8 cellular contexts compared by ENCODE assay signal in the genomic region with DNA sequence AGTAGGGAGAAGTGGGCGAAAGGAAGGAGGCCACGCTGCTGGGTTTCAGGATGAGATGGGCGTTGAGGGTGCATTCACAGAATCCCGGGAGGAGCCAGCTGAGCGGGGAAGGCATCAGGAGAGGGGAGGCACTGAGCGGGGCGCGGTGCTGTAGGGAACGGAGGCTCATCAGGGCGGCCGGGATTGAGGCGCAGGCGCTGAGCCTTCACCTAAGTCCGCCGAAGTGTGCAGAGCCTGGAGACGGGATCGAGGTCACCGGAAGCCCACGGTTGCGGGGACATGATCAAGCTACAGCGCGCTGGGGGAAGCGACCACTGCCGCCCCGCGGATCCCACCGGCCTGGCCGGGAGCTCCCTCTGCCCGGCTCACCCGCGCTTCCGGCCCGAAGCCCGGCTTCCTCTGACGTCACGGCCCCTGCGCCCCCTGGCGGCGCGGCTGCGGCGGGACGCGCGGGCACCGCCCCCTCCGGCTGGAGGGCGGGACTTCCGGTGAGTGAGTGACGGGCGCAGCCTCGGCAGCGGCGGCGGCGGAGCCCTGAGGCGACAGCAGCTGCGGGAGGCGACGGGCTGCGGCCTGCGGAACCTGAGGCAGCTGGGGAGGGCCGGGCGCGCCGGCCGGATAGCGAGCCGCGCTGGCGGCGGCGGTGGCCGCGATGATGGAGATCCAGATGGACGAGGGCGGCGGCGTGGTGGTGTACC. TPM values are rescaled to one million over a fixed set of nuclear protein-coding genes. Genes with fewer than 3 reads are reported as not detected.
DNase-seq lines count a peak whose midpoint lies in the region; ATAC-seq and TF ChIP-seq lines count a peak whose summit lies in the region.

A gene with protein sequence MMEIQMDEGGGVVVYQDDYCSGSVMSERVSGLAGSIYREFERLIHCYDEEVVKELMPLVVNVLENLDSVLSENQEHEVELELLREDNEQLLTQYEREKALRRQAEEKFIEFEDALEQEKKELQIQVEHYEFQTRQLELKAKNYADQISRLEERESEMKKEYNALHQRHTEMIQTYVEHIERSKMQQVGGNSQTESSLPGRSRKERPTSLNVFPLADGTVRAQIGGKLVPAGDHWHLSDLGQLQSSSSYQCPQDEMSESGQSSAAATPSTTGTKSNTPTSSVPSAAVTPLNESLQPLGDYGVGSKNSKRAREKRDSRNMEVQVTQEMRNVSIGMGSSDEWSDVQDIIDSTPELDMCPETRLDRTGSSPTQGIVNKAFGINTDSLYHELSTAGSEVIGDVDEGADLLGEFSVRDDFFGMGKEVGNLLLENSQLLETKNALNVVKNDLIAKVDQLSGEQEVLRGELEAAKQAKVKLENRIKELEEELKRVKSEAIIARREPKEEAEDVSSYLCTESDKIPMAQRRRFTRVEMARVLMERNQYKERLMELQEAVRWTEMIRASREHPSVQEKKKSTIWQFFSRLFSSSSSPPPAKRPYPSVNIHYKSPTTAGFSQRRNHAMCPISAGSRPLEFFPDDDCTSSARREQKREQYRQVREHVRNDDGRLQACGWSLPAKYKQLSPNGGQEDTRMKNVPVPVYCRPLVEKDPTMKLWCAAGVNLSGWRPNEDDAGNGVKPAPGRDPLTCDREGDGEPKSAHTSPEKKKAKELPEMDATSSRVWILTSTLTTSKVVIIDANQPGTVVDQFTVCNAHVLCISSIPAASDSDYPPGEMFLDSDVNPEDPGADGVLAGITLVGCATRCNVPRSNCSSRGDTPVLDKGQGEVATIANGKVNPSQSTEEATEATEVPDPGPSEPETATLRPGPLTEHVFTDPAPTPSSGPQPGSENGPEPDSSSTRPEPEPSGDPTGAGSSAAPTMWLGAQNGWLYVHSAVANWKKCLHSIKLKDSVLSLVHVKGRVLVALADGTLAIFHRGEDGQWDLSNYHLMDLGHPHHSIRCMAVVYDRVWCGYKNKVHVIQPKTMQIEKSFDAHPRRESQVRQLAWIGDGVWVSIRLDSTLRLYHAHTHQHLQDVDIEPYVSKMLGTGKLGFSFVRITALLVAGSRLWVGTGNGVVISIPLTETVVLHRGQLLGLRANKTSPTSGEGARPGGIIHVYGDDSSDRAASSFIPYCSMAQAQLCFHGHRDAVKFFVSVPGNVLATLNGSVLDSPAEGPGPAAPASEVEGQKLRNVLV (N-terminal part only) (plus strand): TSS at position 508 of the 698 bp plus-strand sequence. CDS start 145 bp downstream, at position 653.

- 0 to 1% (median 0%) methylated on average over 18 to 79 of the region's 79 CpGs for WGBS in heart left ventricle, 4 donors
- WGBS in upper lobe of left lung, 2 donors: 0% methylated on average over 9 to 41 of the region's 79 CpGs

- peak within 1 kb of the TSS; percentile 69 to 99 (median 94) for H3K27ac ChIP-seq in heart left ventricle
- peak within 1 kb of the TSS; percentile 89 to 97 (median 92) for H3K27ac ChIP-seq in upper lobe of left lung

- TF ChIP-seq POLR2A in heart left ventricle (IDR thresholded peaks at IDR 0.05): peak; percentile 77 to 98
- TF ChIP-seq POLR2A in upper lobe of left lung (IDR thresholded peaks at IDR 0.05): peak; percentile 86 to 99 (median 96)

- H3K4me3 ChIP-seq in GM12875 (ENCODE audit: low read depth, low read length) (peak within 1 kb of the TSS; percentile 77), adipocyte (ENCODE audit: low read length) (peak within 1 kb of the TSS; percentile 98), heart left ventricle (peak within 1 kb of the TSS; percentile 74 to 99 (median 92)), upper lobe of left lung (peak within 1 kb of the TSS; percentile 67 to 89 (median 87))

- ATAC-seq in HG02759 (IDR thresholded peaks at IDR 0.05; ENCODE audit: unreplicated experiment) (peak; percentile 87), heart left ventricle (peak; percentile 65 to 93 (median 89)), upper lobe of left lung (ENCODE audit: low FRiP score in 2 of 2) (peak; percentile 94 to 97)

- H3K9me3 ChIP-seq in adipocyte (ENCODE audit: control insufficient read depth, low read length) (no peaks in the 10 kb centered on the region), heart left ventricle (no peaks in the 10 kb centered on the region), upper lobe of left lung (no peaks in the 10 kb centered on the region)

- peak within 1 kb of the TSS; percentile 96 for H3K9ac ChIP-seq in adipocyte (ENCODE audit: low read length)

- TF ChIP-seq CTCF in GM12875 (IDR thresholded peaks at IDR 0.05; ENCODE audit: borderline replicate concordance, insufficient read depth, low read depth, low read length) (peak; percentile 97), heart left ventricle (IDR thresholded peaks at IDR 0.05) (peak; percentile 79 to 100 (median 97)), upper lobe of left lung (IDR thresholded peaks at IDR 0.05) (peak; percentile 98 to 100 (median 100))

- H3K27me3 ChIP-seq in adipocyte (replicated peaks; ENCODE audit: control insufficient read depth, insufficient read depth, low read length): no peaks in the 10 kb centered on the region
- no peaks in the 10 kb centered on the region for H3K27me3 ChIP-seq in heart left ventricle
- H3K27me3 ChIP-seq in upper lobe of left lung: no peaks in the 10 kb centered on the region

- H3K4me1 ChIP-seq in adipocyte (ENCODE audit: control insufficient read depth, insufficient read depth, low read length): peaks cover 30% of the 10 kb centered on the region
- H3K4me1 ChIP-seq in heart left ventricle: peaks cover 0 to 46% (median 32%) of the 10 kb centered on the region in 12 donors
- H3K4me1 ChIP-seq in upper lobe of left lung: peaks cover 23 to 35% (median 26%) of the 10 kb centered on the region in 4 donors

- peak in 1 of 4 donors; percentile 26 for TF ChIP-seq EP300 in upper lobe of left lung (IDR thresholded peaks at IDR 0.05)

- DNase-seq in NCI-H128 (lab: John Stamatoyannopoulos, UW; ENCODE audit: unreplicated experiment) (peak; percentile 57), T follicular helper cell (ENCODE audit: low read depth) (peak; percentile 89), adipocyte (ENCODE audit: low read depth) (peak; percentile 94), heart left ventricle (peak; percentile 89 to 97 (median 93)), posterior vena cava (ENCODE audit: low spot score) (peak; percentile 97), upper lobe of left lung (peak; percentile 89 to 100)

- intact Hi-C loops in heart left ventricle (cut with DNase I): loop anchor here in 5 of 10 donors (2.0 to 10.0 kb wide), 12 partner anchors 27 to 397 kb away; a partner anchor contains a TSS
- intact Hi-C loops in posterior vena cava (cut with DNase I): no loop called here

- H3K36me3 ChIP-seq in adipocyte (ENCODE audit: control insufficient read depth, insufficient read depth, low read length, severe bottlenecking) (peaks cover 10% of the 10 kb centered on the region), heart left ventricle (peaks cover 0 to 19% (median 5%) of the 10 kb centered on the region in 9 donors), upper lobe of left lung (peaks cover 0 to 10% (median 4%) of the 10 kb centered on the region in 4 donors)

RNA-seq across cellular contexts. Expression of the gene that starts here (rescaled TPM):
- total RNA-seq in heart left ventricle (10 to 100 TPM; 29.5 to 71.3 (median 63.1) TPM), posterior vena cava (10 to 100 TPM; 37.1 to 42.3 TPM), upper lobe of left lung (100 to 1,000 TPM in 2 of 6 donors, 10 to 100 TPM in 4; 46.4 to 505 (median 71.9) TPM)
- polyA plus RNA-seq in heart left ventricle: 10 to 100 TPM; 29.5 to 70.2 TPM

Comparison
In these comparisons a context has a peak if more than half of its experiments do, and no peak if none do; other contexts are left out.
1. Peak in every context shown above with its lines: DNase-seq, ATAC-seq, H3K4me3 ChIP-seq and H3K27ac ChIP-seq.